In genomic region chr11:44570411-44571155, GRCh38 we compare ENCODE assay signal across 13 cellular contexts. TPM values are rescaled to one million over a fixed set of nuclear protein-coding genes. Genes with fewer than 3 reads are reported as not detected.
DNase-seq lines count a peak whose midpoint lies in the region; ATAC-seq and TF ChIP-seq lines count a peak whose summit lies in the region.
"Had no signal": no experiment of that assay in that cellular context is flagged by ENCODE, and none has a peak within 500 bp of the region (broad histone marks: within the 10 kb centered on the region; RNA-seq: fewer than 3 reads in every experiment).

No MANE protein-coding gene starts in this region.

- H3K27me3 ChIP-seq in DND-41 (ENCODE audit: insufficient read depth, low read length, poor library complexity) (no peaks in the 10 kb centered on the region), right lobe of liver (no peaks in the 10 kb centered on the region), mammary epithelial cell (ENCODE audit: insufficient read depth, low read length) (no peaks in the 10 kb centered on the region)

- BruUV-seq in mammary epithelial cell (replicated peaks; lab: Mats Ljungman, UMichigan), result no TSS peak

- H3K27me3 Mint-ChIP-seq in activated CD8-positive, alpha-beta T cell treated with anti-CD3 and anti-CD28 coated beads for 36 hours, result no peaks in the 10 kb centered on the region
- H3K27me3 Mint-ChIP-seq: naive thymus-derived CD8-positive, alpha-beta T cell had no signal

- H3K4me3 Mint-ChIP-seq in activated CD8-positive, alpha-beta T cell treated with anti-CD3 and anti-CD28 coated beads for 36 hours, result peak overlapping the region; percentile 82

- H3K9ac ChIP-seq in DND-41 (ENCODE audit: low read depth, low read length), result peak overlapping the region; percentile 82
- no peak overlapping the region for H3K9ac ChIP-seq in mammary epithelial cell (ENCODE audit: insufficient read depth, low read length)

- TF ChIP-seq POLR2A in right lobe of liver (IDR thresholded peaks at IDR 0.05), result no peak

- POLR2A ChIA-PET in activated CD8-positive, alpha-beta T cell treated with anti-CD3 and anti-CD28 coated beads for 36 hours (lab: Charles Lee), result interaction anchor here (1.5 to 2.9 kb wide), 3 partner anchors 10 to 42 kb away, joined by 3 to 15 read pairs (median 6); no protein-coding TSS in a partner anchor

- intact Hi-C loops in activated CD8-positive, alpha-beta T cell treated with anti-CD3 and anti-CD28 coated beads for 36 hours (cut with micrococcal nuclease), result no loop called here
- intact Hi-C loops in right lobe of liver (cut with DNase I), result no loop called here
- intact Hi-C loops in mammary epithelial cell (cut with micrococcal nuclease), result no loop called here

- dilution Hi-C loops in mammary epithelial cell (cut with HindIII; ENCODE audit: low sequenced_read_pairs), result no loop called here

- H3K9me3 Mint-ChIP-seq in activated CD8-positive, alpha-beta T cell treated with anti-CD3 and anti-CD28 coated beads for 36 hours, result peaks cover 7% of the 10 kb centered on the region
- H3K9me3 Mint-ChIP-seq: naive thymus-derived CD8-positive, alpha-beta T cell had no signal

- WGBS in right lobe of liver (ENCODE audit: insufficient coverage, low coverage, low lambda C conversion rate, missing lambda C conversion rate), result 90% methylated on average over 5 of the region's 10 CpGs
- 96% methylated on average over 8 of the region's 10 CpGs for WGBS in mammary epithelial cell (ENCODE audit: low coverage, missing lambda C conversion rate)

- peaks cover 79% of the 10 kb centered on the region for H3K4me1 Mint-ChIP-seq in activated CD8-positive, alpha-beta T cell treated with anti-CD3 and anti-CD28 coated beads for 36 hours (ENCODE audit: low read depth)

- H3K4me2 ChIP-seq in DND-41 (ENCODE audit: insufficient read depth, low read length) (peak overlapping the region; percentile 85), mammary epithelial cell (ENCODE audit: insufficient read depth, low read depth, low read length) (no peak overlapping the region)

- H3K27ac ChIP-seq in DND-41 (ENCODE audit: low read length) (peak overlapping the region; percentile 95), right lobe of liver (peak overlapping the region in 2 of 3 donors; percentile 55 to 57), mammary epithelial cell (ENCODE audit: insufficient read depth, low read depth, low read length) (no peak overlapping the region)

- H4K20me1 ChIP-seq in DND-41 (ENCODE audit: insufficient read depth, low read length) (peaks cover 29% of the 10 kb centered on the region), mammary epithelial cell (ENCODE audit: insufficient read depth, low read length) (no peaks in the 10 kb centered on the region)

- TF ChIP-seq CTCF in DND-41 (IDR thresholded peaks at IDR 0.05; ENCODE audit: borderline replicate concordance, extremely low read depth, low read length, poor library complexity, severe bottlenecking) (no peak), right lobe of liver (IDR thresholded peaks at IDR 0.05) (no peak), mammary epithelial cell (conservative IDR thresholded peaks at IDR 0.05 in 1 of 2, IDR thresholded peaks at IDR 0.05 in 1 of 2; ENCODE audit: extremely low read depth in 1 of 2, insufficient read depth in 1 of 2, low read depth in 1 of 2, low read length in 2 of 2) (no peak)
- no peak for TF ChIP-seq CTCF in activated CD8-positive, alpha-beta T cell treated with anti-CD3 and anti-CD28 coated beads for 36 hours (IDR thresholded peaks at IDR 0.05)

- H3K4me1 ChIP-seq in DND-41 (ENCODE audit: insufficient read depth, low read length), result peaks cover 100% of the 10 kb centered on the region
- H3K4me1 ChIP-seq in right lobe of liver, result peaks cover 0 to 28% (median 4%) of the 10 kb centered on the region in 4 donors
- H3K4me1 ChIP-seq in mammary epithelial cell (ENCODE audit: insufficient read depth, low read length), result peaks cover 73% of the 10 kb centered on the region

- DNase-seq in A172 (ENCODE audit: low spot score) (peak; percentile 40), DND-41 (no peak), right lobe of liver (no peak), mammary epithelial cell (no peak)
- DNase-seq in activated CD8-positive, alpha-beta T cell treated with anti-CD3 and anti-CD28 coated beads for 36 hours, result no peak
- DNase-seq: COR-L47; islet precursor cell; NCI-H2081 treated with DMSO at 0.1 percent for 48 hours; stimulated activated CD4-positive, alpha-beta T cell treated with anti-CD3 and anti-CD28 coated beads, Interleukin-12 subunit alpha, Interleukin-12 subunit beta, amount 100 ng/mL, for 4 hours had no signal

- peaks cover 86% of the 10 kb centered on the region for H3K36me3 Mint-ChIP-seq in activated CD8-positive, alpha-beta T cell treated with anti-CD3 and anti-CD28 coated beads for 36 hours (ENCODE audit: low read depth)
- H3K36me3 Mint-ChIP-seq: naive thymus-derived CD8-positive, alpha-beta T cell had no signal

- H2AFZ ChIP-seq in DND-41 (ENCODE audit: low read depth, low read length), result no peak overlapping the region
- H2AFZ ChIP-seq in mammary epithelial cell (ENCODE audit: low read depth, low read length), result no peak overlapping the region

- H3K27ac Mint-ChIP-seq in activated CD8-positive, alpha-beta T cell treated with anti-CD3 and anti-CD28 coated beads for 36 hours, result peak overlapping the region; percentile 92

- CTCF ChIA-PET in activated CD8-positive, alpha-beta T cell treated with anti-CD3 and anti-CD28 coated beads for 36 hours (lab: Charles Lee), result interaction anchor here (0.7 to 2.6 kb wide), 6 partner anchors 11 to 51 kb away, joined by 3 to 10 read pairs (median 4); no protein-coding TSS in a partner anchor
- CTCF ChIA-PET in mammary epithelial cell (lab: Charles Lee; ENCODE audit: low non-redundant PET), result no interaction called here

- H3K79me2 ChIP-seq in DND-41 (ENCODE audit: insufficient read depth, low read length), result peaks cover 89% of the 10 kb centered on the region
- H3K79me2 ChIP-seq in mammary epithelial cell (ENCODE audit: insufficient read depth, low read length), result peaks cover 86% of the 10 kb centered on the region

- H3K9me3 ChIP-seq in DND-41 (ENCODE audit: insufficient read depth, low read length, severe bottlenecking) (no peaks in the 10 kb centered on the region), right lobe of liver (no peaks in the 10 kb centered on the region), mammary epithelial cell (replicated peaks; ENCODE audit: insufficient read depth, low read length) (no peaks in the 10 kb centered on the region)

- ATAC-seq in DND-41 (ENCODE audit: insufficient read depth, low read depth) (no peak), right lobe of liver (peak; percentile 16 to 55 (median 34)), HG03378 (IDR thresholded peaks at IDR 0.05; ENCODE audit: unreplicated experiment) (no peak), GM18498 (IDR thresholded peaks at IDR 0.05; ENCODE audit: unreplicated experiment) (no peak), GM21447 (IDR thresholded peaks at IDR 0.05; ENCODE audit: unreplicated experiment) (no peak)
- no peak for ATAC-seq in activated CD8-positive, alpha-beta T cell treated with anti-CD3 and anti-CD28 coated beads for 36 hours
- ATAC-seq: naive thymus-derived CD8-positive, alpha-beta T cell had no signal

- H3K36me3 ChIP-seq in DND-41 (ENCODE audit: insufficient read depth, low read length), result peaks cover 49% of the 10 kb centered on the region
- no peaks in the 10 kb centered on the region for H3K36me3 ChIP-seq in right lobe of liver
- peaks cover 5% of the 10 kb centered on the region for H3K36me3 ChIP-seq in mammary epithelial cell (ENCODE audit: insufficient read depth, low read length)

- in situ Hi-C loops in mammary epithelial cell (cut with MboI; ENCODE audit: low sequenced_read_pairs in 2 of 2), result no loop called here

- peak overlapping the region in 1 of 2 experiments; percentile 96; a peak in 2 of 4 replicates for H3K4me3 ChIP-seq in DND-41 (ENCODE audit: low read depth in 1 of 2, low read length in 2 of 2)
- no peak overlapping the region for H3K4me3 ChIP-seq in right lobe of liver
- no peak overlapping the region for H3K4me3 ChIP-seq in mammary epithelial cell (replicated peaks in 1 of 3; ENCODE audit: insufficient read depth in 1 of 3, low read depth in 2 of 3, low read length in 3 of 3)

RNA-seq across cellular contexts. Expression of gene CD82, which starts 5.1 kb away (rescaled TPM):
- 26.8 and 40.3 TPM in 2 replicates for total RNA-seq in A172 (2014; rRNA removed; shearing (Covaris generic))
- total RNA-seq in activated CD8-positive, alpha-beta T cell treated with anti-CD3 and anti-CD28 coated beads for 36 hours, result 100 to 1,000 TPM; 289 to 319 TPM
- 10 to 100 TPM; 18.9 to 69.4 (median 48.6) TPM for total RNA-seq in right lobe of liver
- total RNA-seq in mammary epithelial cell, result 100 to 1,000 TPM in 1 of 2 donors, 10 to 100 TPM in 1; 38.8 to 309 TPM
- 232 TPM for polyA plus RNA-seq in mammary epithelial cell
- polyA minus RNA-seq in mammary epithelial cell, result 109 TPM

Comparison
In these comparisons a context has a peak if more than half of its experiments do, and no peak if none do; other contexts are left out.
1. ATAC-seq: peak in right lobe of liver (4 of 4); none in DND-41 (single experiment), activated CD8-positive, alpha-beta T cell treated with anti-CD3 and anti-CD28 coated beads for 36 hours (single experiment), HG03378 (single experiment), GM18498 (single experiment) and GM21447 (single experiment).